8 cellular contexts compared by ENCODE assay signal in the genomic region with DNA sequence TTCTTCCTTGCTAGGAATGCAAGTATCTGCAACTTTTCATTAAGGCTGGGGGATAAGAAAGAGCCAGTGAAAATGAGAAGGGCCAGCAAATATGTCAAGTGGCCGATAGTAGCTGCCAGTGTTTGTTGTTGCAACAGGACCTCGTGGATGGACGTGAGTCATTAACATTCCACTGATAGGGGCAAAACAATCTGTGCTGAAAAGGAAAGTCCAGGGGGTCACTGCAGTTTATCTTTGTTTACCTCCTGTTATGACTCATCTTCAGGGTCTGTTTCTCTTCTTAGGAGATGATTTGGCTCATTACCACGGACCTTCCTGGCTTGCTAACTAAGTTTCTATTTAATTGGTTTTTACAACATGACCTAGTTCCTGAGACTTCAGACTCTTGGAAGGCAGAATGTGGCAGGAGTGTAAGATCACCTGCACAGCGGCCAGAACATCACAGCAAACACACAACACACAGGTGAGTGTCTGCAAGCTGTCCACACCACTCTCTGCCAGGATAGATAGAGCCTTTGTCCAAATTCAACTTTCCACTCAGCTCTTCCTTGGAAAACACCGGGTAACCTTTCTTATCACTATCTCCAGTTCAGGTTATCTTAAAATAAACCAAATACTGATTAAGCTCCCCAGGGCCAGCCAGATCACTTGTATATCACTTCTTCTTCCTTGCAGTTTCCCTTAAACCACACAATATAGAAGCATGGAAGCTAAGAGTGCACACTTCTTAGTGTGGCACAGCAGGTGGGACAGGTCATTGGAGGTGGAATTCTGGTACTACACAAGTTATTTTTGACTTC.
DNase-seq lines count a peak whose midpoint lies in the region; ATAC-seq and TF ChIP-seq lines count a peak whose summit lies in the region.
"Had no signal": no experiment of that assay in that cellular context is flagged by ENCODE, and none has a peak within 500 bp of the region (broad histone marks: within the 10 kb centered on the region; RNA-seq: fewer than 3 reads in every experiment).

No MANE protein-coding gene starts in this region.

- no peak overlapping the region for H3K4me3 ChIP-seq in thoracic aorta

- DNase-seq in HPDE6-E6E7 (ENCODE audit: extremely low spot score), result peak; percentile 50
- peak; percentile 99 for DNase-seq in amniotic epithelial cell (ENCODE audit: low read depth)
- DNase-seq in iris pigment epithelial cell (ENCODE audit: low read depth), result peak; percentile 95
- no peak for DNase-seq in thoracic aorta (ENCODE audit: low spot score)
- no peak for DNase-seq in midbrain (lab: John Stamatoyannopoulos, UW)
- DNase-seq: T-helper 9 cell had no signal

- no peak overlapping the region for H3K27ac ChIP-seq in thoracic aorta

- no peaks in the 10 kb centered on the region for H3K36me3 ChIP-seq in thoracic aorta

- ATAC-seq in thoracic aorta (ENCODE audit: insufficient number of reproducible peaks, low FRiP score, low read depth) (peak; percentile 60), GM18498 (IDR thresholded peaks at IDR 0.05; ENCODE audit: unreplicated experiment) (no peak), GM19035 (IDR thresholded peaks at IDR 0.05; ENCODE audit: unreplicated experiment) (no peak)

- H3K27me3 ChIP-seq in thoracic aorta (replicated peaks; ENCODE audit: insufficient read depth), result no peaks in the 10 kb centered on the region

- H3K9me3 ChIP-seq in thoracic aorta, result no peaks in the 10 kb centered on the region

- H3K4me1 ChIP-seq in thoracic aorta (ENCODE audit: control insufficient read depth in 1 of 2, low read depth in 2 of 2), result peaks cover 22 to 25% of the 10 kb centered on the region in 2 donors

- TF ChIP-seq CTCF in thoracic aorta (IDR thresholded peaks at IDR 0.05), result no peak

Comparison
In these comparisons a context has a peak if more than half of its experiments do, and no peak if none do; other contexts are left out.
1. DNase-seq: peak in HPDE6-E6E7 (single experiment), amniotic epithelial cell (single experiment) and iris pigment epithelial cell (single experiment); none in thoracic aorta (single experiment) and midbrain (single experiment).